ENCODE assay signal across 19 cellular contexts in genomic region chr1:46309401-46310159, GRCh38. TPM values are rescaled to one million over a fixed set of nuclear protein-coding genes. Genes with fewer than 3 reads are reported as not detected.
DNase-seq lines count a peak whose midpoint lies in the region; ATAC-seq and TF ChIP-seq lines count a peak whose summit lies in the region.
"Had no signal": no experiment of that assay in that cellular context is flagged by ENCODE, and none has a peak within 500 bp of the region (broad histone marks: within the 10 kb centered on the region; RNA-seq: fewer than 3 reads in every experiment).

No MANE protein-coding gene starts in this region.

- CTCF ChIA-PET in activated CD8-positive, alpha-beta T cell treated with anti-CD3 and anti-CD28 coated beads, Interleukin-2, amount 10 ng/mL, durations not matched to agents 7 days and 5 days (lab: Charles Lee), result interaction anchor here (1.0 to 3.3 kb wide), 3 partner anchors 31 to 39 kb away, joined by 3 to 13 read pairs (median 3); partner anchors contain the start of gene NSUN4
- CTCF ChIA-PET in activated CD8-positive, alpha-beta T cell treated with anti-CD3 and anti-CD28 coated beads for 36 hours (lab: Charles Lee), result no interaction called here
- CTCF ChIA-PET in WTC11 (lab: Charles Lee), result interaction anchor here (0.7 to 3.4 kb wide), 3 partner anchors 24 to 39 kb away, joined by 3 to 14 read pairs (median 14); no protein-coding TSS in a partner anchor

- intact Hi-C loops in activated CD8-positive, alpha-beta T cell treated with anti-CD3 and anti-CD28 coated beads for 36 hours (cut with micrococcal nuclease), result no loop called here

- TF ChIP-seq CTCF in activated CD8-positive, alpha-beta T cell treated with anti-CD3 and anti-CD28 coated beads for 36 hours (IDR thresholded peaks at IDR 0.05), result no peak
- TF ChIP-seq CTCF in WTC11 (IDR thresholded peaks at IDR 0.05) (no peak), endothelial cell (IDR thresholded peaks at IDR 0.05; ENCODE audit: unreplicated experiment) (no peak), type B pancreatic cell (conservative IDR thresholded peaks at IDR 0.05) (no peak)

- peaks cover 50% of the 10 kb centered on the region for H3K36me3 Mint-ChIP-seq in activated CD8-positive, alpha-beta T cell treated with anti-CD3 and anti-CD28 coated beads, Interleukin-2, amount 10 ng/mL, durations not matched to agents 7 days and 5 days (ENCODE audit: low read depth)
- H3K36me3 Mint-ChIP-seq in activated CD8-positive, alpha-beta T cell treated with anti-CD3 and anti-CD28 coated beads for 36 hours (ENCODE audit: low read depth), result peaks cover 51% of the 10 kb centered on the region
- H3K36me3 Mint-ChIP-seq in WTC11, result peaks cover 68% of the 10 kb centered on the region
- peaks cover 26% of the 10 kb centered on the region for H3K36me3 Mint-ChIP-seq in endothelial cell (ENCODE audit: low read depth, unreplicated experiment)
- peaks cover 99% of the 10 kb centered on the region for H3K36me3 Mint-ChIP-seq in stimulated activated effector memory CD8-positive, alpha-beta T cell treated with anti-CD3 and anti-CD28 coated beads, Interleukin-12 subunit alpha, Interleukin-12 subunit beta, amount 100 ng/mL, for 72 hours
- H3K36me3 Mint-ChIP-seq in type B pancreatic cell, result peaks cover 27% of the 10 kb centered on the region
- H3K36me3 Mint-ChIP-seq in activated naive CD8-positive, alpha-beta T cell treated with anti-CD3 and anti-CD28 coated beads, Interleukin-2, amount 50 U/mL, for 24 hours (ENCODE audit: low read depth), result peaks cover 55% of the 10 kb centered on the region

- DNase-seq in activated CD8-positive, alpha-beta T cell treated with anti-CD3 and anti-CD28 coated beads, Interleukin-2, amount 10 ng/mL, durations not matched to agents 7 days and 5 days, result no peak
- no peak for DNase-seq in activated CD8-positive, alpha-beta T cell treated with anti-CD3 and anti-CD28 coated beads for 36 hours
- DNase-seq in WTC11 (ENCODE audit: low spot score), result no peak
- no peak for DNase-seq in endothelial cell (ENCODE audit: low spot score)
- no peak for DNase-seq in stimulated activated effector memory CD8-positive, alpha-beta T cell treated with anti-CD3 and anti-CD28 coated beads, Interleukin-12 subunit alpha, Interleukin-12 subunit beta, amount 100 ng/mL, for 72 hours (ENCODE audit: low spot score in 2 of 2)
- no peak for DNase-seq in type B pancreatic cell (ENCODE audit: extremely low spot score, unreplicated experiment)
- DNase-seq in activated naive CD8-positive, alpha-beta T cell treated with anti-CD3 and anti-CD28 coated beads, Interleukin-2, amount 50 U/mL, for 24 hours, result no peak
- DNase-seq: AML-193, GM23248, IMR-90, Karpas-422, MM.1S, NCI-H1105 treated with DMSO at 0.1 percent for 48 hours, NCI-H1694, NCI-H2081 treated with DMSO at 0.1 percent for 48 hours, NCI-H446 treated with DMSO at 0.1 percent for 48 hours, NCI-H69 had no signal

- H3K9me3 Mint-ChIP-seq in activated CD8-positive, alpha-beta T cell treated with anti-CD3 and anti-CD28 coated beads, Interleukin-2, amount 10 ng/mL, durations not matched to agents 7 days and 5 days (ENCODE audit: insufficient read depth), result no peaks in the 10 kb centered on the region
- H3K9me3 Mint-ChIP-seq in activated CD8-positive, alpha-beta T cell treated with anti-CD3 and anti-CD28 coated beads for 36 hours, result no peaks in the 10 kb centered on the region
- no peaks in the 10 kb centered on the region for H3K9me3 Mint-ChIP-seq in WTC11
- H3K9me3 Mint-ChIP-seq in endothelial cell (ENCODE audit: unreplicated experiment), result no peaks in the 10 kb centered on the region
- H3K9me3 Mint-ChIP-seq in stimulated activated effector memory CD8-positive, alpha-beta T cell treated with anti-CD3 and anti-CD28 coated beads, Interleukin-12 subunit alpha, Interleukin-12 subunit beta, amount 100 ng/mL, for 72 hours, result no peaks in the 10 kb centered on the region
- no peaks in the 10 kb centered on the region for H3K9me3 Mint-ChIP-seq in type B pancreatic cell
- H3K9me3 Mint-ChIP-seq in activated naive CD8-positive, alpha-beta T cell treated with anti-CD3 and anti-CD28 coated beads, Interleukin-2, amount 50 U/mL, for 24 hours, result no peaks in the 10 kb centered on the region

- no peak overlapping the region for H3K4me3 Mint-ChIP-seq in activated CD8-positive, alpha-beta T cell treated with anti-CD3 and anti-CD28 coated beads, Interleukin-2, amount 10 ng/mL, durations not matched to agents 7 days and 5 days
- no peak overlapping the region for H3K4me3 Mint-ChIP-seq in activated CD8-positive, alpha-beta T cell treated with anti-CD3 and anti-CD28 coated beads for 36 hours
- H3K4me3 Mint-ChIP-seq in WTC11, result no peak overlapping the region
- H3K4me3 Mint-ChIP-seq in endothelial cell (ENCODE audit: unreplicated experiment), result peak overlapping the region; percentile 68
- no peak overlapping the region for H3K4me3 Mint-ChIP-seq in stimulated activated effector memory CD8-positive, alpha-beta T cell treated with anti-CD3 and anti-CD28 coated beads, Interleukin-12 subunit alpha, Interleukin-12 subunit beta, amount 100 ng/mL, for 72 hours
- no peak overlapping the region for H3K4me3 Mint-ChIP-seq in type B pancreatic cell
- H3K4me3 Mint-ChIP-seq in activated naive CD8-positive, alpha-beta T cell treated with anti-CD3 and anti-CD28 coated beads, Interleukin-2, amount 50 U/mL, for 24 hours, result no peak overlapping the region

- no peak for ATAC-seq in activated CD8-positive, alpha-beta T cell treated with anti-CD3 and anti-CD28 coated beads, Interleukin-2, amount 10 ng/mL, durations not matched to agents 7 days and 5 days
- no peak for ATAC-seq in activated CD8-positive, alpha-beta T cell treated with anti-CD3 and anti-CD28 coated beads for 36 hours
- ATAC-seq in WTC11 (peak; percentile 24; the same call in 1 of the 2 replicates), HG03442 (IDR thresholded peaks at IDR 0.05; ENCODE audit: unreplicated experiment) (no peak)
- no peak for ATAC-seq in stimulated activated effector memory CD8-positive, alpha-beta T cell treated with anti-CD3 and anti-CD28 coated beads, Interleukin-12 subunit alpha, Interleukin-12 subunit beta, amount 100 ng/mL, for 72 hours
- no peak for ATAC-seq in activated naive CD8-positive, alpha-beta T cell treated with anti-CD3 and anti-CD28 coated beads, Interleukin-2, amount 50 U/mL, for 24 hours
- ATAC-seq: Right ventricle myocardium inferior had no signal

- H3K27ac Mint-ChIP-seq in activated CD8-positive, alpha-beta T cell treated with anti-CD3 and anti-CD28 coated beads, Interleukin-2, amount 10 ng/mL, durations not matched to agents 7 days and 5 days, result peak overlapping the region; percentile 30
- no peak overlapping the region for H3K27ac Mint-ChIP-seq in activated CD8-positive, alpha-beta T cell treated with anti-CD3 and anti-CD28 coated beads for 36 hours
- H3K27ac Mint-ChIP-seq in WTC11 (peak overlapping the region; percentile 79), endothelial cell (ENCODE audit: unreplicated experiment) (peak overlapping the region; percentile 15), type B pancreatic cell (no peak overlapping the region)
- peak overlapping the region; percentile 38 for H3K27ac Mint-ChIP-seq in stimulated activated effector memory CD8-positive, alpha-beta T cell treated with anti-CD3 and anti-CD28 coated beads, Interleukin-12 subunit alpha, Interleukin-12 subunit beta, amount 100 ng/mL, for 72 hours
- no peak overlapping the region for H3K27ac Mint-ChIP-seq in activated naive CD8-positive, alpha-beta T cell treated with anti-CD3 and anti-CD28 coated beads, Interleukin-2, amount 50 U/mL, for 24 hours

- no peaks in the 10 kb centered on the region for H3K27me3 Mint-ChIP-seq in activated CD8-positive, alpha-beta T cell treated with anti-CD3 and anti-CD28 coated beads, Interleukin-2, amount 10 ng/mL, durations not matched to agents 7 days and 5 days (ENCODE audit: low read depth)
- H3K27me3 Mint-ChIP-seq in activated CD8-positive, alpha-beta T cell treated with anti-CD3 and anti-CD28 coated beads for 36 hours, result no peaks in the 10 kb centered on the region
- no peaks in the 10 kb centered on the region for H3K27me3 Mint-ChIP-seq in WTC11 (ENCODE audit: low read depth)
- peaks cover 5% of the 10 kb centered on the region for H3K27me3 Mint-ChIP-seq in endothelial cell (ENCODE audit: unreplicated experiment)
- H3K27me3 Mint-ChIP-seq in type B pancreatic cell, result no peaks in the 10 kb centered on the region
- H3K27me3 Mint-ChIP-seq in activated naive CD8-positive, alpha-beta T cell treated with anti-CD3 and anti-CD28 coated beads, Interleukin-2, amount 50 U/mL, for 24 hours, result no peaks in the 10 kb centered on the region

- POLR2A ChIA-PET in activated CD8-positive, alpha-beta T cell treated with anti-CD3 and anti-CD28 coated beads, Interleukin-2, amount 10 ng/mL, durations not matched to agents 7 days and 5 days (lab: Charles Lee), result interaction anchor here (1.0 to 2.3 kb wide), 4 partner anchors 7 to 31 kb away, joined by 3 to 6 read pairs (median 3); partner anchors contain the start of gene NSUN4
- POLR2A ChIA-PET in activated CD8-positive, alpha-beta T cell treated with anti-CD3 and anti-CD28 coated beads for 36 hours (lab: Charles Lee), result interaction anchor here (0.7 to 1.7 kb wide), 5 partner anchors 11 to 269 kb away, joined by 3 to 5 read pairs (median 3); no protein-coding TSS in a partner anchor
- POLR2A ChIA-PET in WTC11 (lab: Charles Lee), result interaction anchor here (1.1 kb wide), 1 partner anchor 24 kb away, joined by 3 read pairs; no protein-coding TSS in a partner anchor

- H3K4me1 Mint-ChIP-seq in activated CD8-positive, alpha-beta T cell treated with anti-CD3 and anti-CD28 coated beads, Interleukin-2, amount 10 ng/mL, durations not matched to agents 7 days and 5 days (ENCODE audit: low read depth), result peaks cover 38% of the 10 kb centered on the region
- H3K4me1 Mint-ChIP-seq in activated CD8-positive, alpha-beta T cell treated with anti-CD3 and anti-CD28 coated beads for 36 hours (ENCODE audit: low read depth), result peaks cover 28% of the 10 kb centered on the region
- H3K4me1 Mint-ChIP-seq in WTC11 (peaks cover 45% of the 10 kb centered on the region), endothelial cell (ENCODE audit: unreplicated experiment) (peaks cover 17% of the 10 kb centered on the region), type B pancreatic cell (ENCODE audit: unreplicated experiment) (peaks cover 9% of the 10 kb centered on the region)
- H3K4me1 Mint-ChIP-seq in stimulated activated effector memory CD8-positive, alpha-beta T cell treated with anti-CD3 and anti-CD28 coated beads, Interleukin-12 subunit alpha, Interleukin-12 subunit beta, amount 100 ng/mL, for 72 hours, result peaks cover 11% of the 10 kb centered on the region
- peaks cover 32% of the 10 kb centered on the region for H3K4me1 Mint-ChIP-seq in activated naive CD8-positive, alpha-beta T cell treated with anti-CD3 and anti-CD28 coated beads, Interleukin-2, amount 50 U/mL, for 24 hours

RNA-seq across cellular contexts. Expression of gene UQCRH, which starts 6.1 kb away (rescaled TPM):
- total RNA-seq in activated CD8-positive, alpha-beta T cell treated with anti-CD3 and anti-CD28 coated beads, Interleukin-2, amount 10 ng/mL, durations not matched to agents 7 days and 5 days, result 100 to 1,000 TPM; 333 to 343 TPM
- total RNA-seq in activated CD8-positive, alpha-beta T cell treated with anti-CD3 and anti-CD28 coated beads for 36 hours, result 100 to 1,000 TPM; 391 to 396 TPM
- total RNA-seq in WTC11 (2021) (584 to 663 TPM (median 611 TPM) in 3 replicates), endothelial cell (ENCODE audit: unreplicated experiment) (317 TPM), type B pancreatic cell (ENCODE audit: low replicate concordance) (335 and 403 TPM in 2 replicates)

RNA-seq across cellular contexts. Expression of gene LRRC41, which starts 6.2 kb away (rescaled TPM):
- total RNA-seq in activated CD8-positive, alpha-beta T cell treated with anti-CD3 and anti-CD28 coated beads, Interleukin-2, amount 10 ng/mL, durations not matched to agents 7 days and 5 days, result 10 to 100 TPM; 32.6 to 33.9 TPM
- 10 to 100 TPM; 32.1 to 32.2 TPM for total RNA-seq in activated CD8-positive, alpha-beta T cell treated with anti-CD3 and anti-CD28 coated beads for 36 hours
- total RNA-seq in WTC11 (2021) (44.8 to 46.2 TPM (median 46.0 TPM) in 3 replicates), endothelial cell (ENCODE audit: unreplicated experiment) (73.5 TPM), type B pancreatic cell (ENCODE audit: low replicate concordance) (85.6 and 89.9 TPM in 2 replicates)

RNA-seq across cellular contexts. Expression of gene NSUN4, which starts 31.0 kb away (rescaled TPM):
- total RNA-seq in activated CD8-positive, alpha-beta T cell treated with anti-CD3 and anti-CD28 coated beads, Interleukin-2, amount 10 ng/mL, durations not matched to agents 7 days and 5 days, result 10 to 100 TPM; 22.3 to 22.5 TPM
- total RNA-seq in activated CD8-positive, alpha-beta T cell treated with anti-CD3 and anti-CD28 coated beads for 36 hours, result 10 to 100 TPM; 28.5 to 29.3 TPM
- total RNA-seq in WTC11 (2021) (19.5 to 22.6 TPM (median 21.0 TPM) in 3 replicates), endothelial cell (ENCODE audit: unreplicated experiment) (27.8 TPM), type B pancreatic cell (ENCODE audit: low replicate concordance) (22.4 and 26.6 TPM in 2 replicates)

Comparison
In these comparisons a context has a peak if more than half of its experiments do, and no peak if none do; other contexts are left out.
1. H3K27ac Mint-ChIP-seq: peak in activated CD8-positive, alpha-beta T cell treated with anti-CD3 and anti-CD28 coated beads, Interleukin-2, amount 10 ng/mL, durations not matched to agents 7 days and 5 days (single experiment), WTC11 (single experiment), endothelial cell (single experiment) and stimulated activated effector memory CD8-positive, alpha-beta T cell treated with anti-CD3 and anti-CD28 coated beads, Interleukin-12 subunit alpha, Interleukin-12 subunit beta, amount 100 ng/mL, for 72 hours (single experiment); none in activated CD8-positive, alpha-beta T cell treated with anti-CD3 and anti-CD28 coated beads for 36 hours (single experiment), type B pancreatic cell (single experiment) and activated naive CD8-positive, alpha-beta T cell treated with anti-CD3 and anti-CD28 coated beads, Interleukin-2, amount 50 U/mL, for 24 hours (single experiment).